ENCODE assay signal across 8 cellular contexts in the genomic region with DNA sequence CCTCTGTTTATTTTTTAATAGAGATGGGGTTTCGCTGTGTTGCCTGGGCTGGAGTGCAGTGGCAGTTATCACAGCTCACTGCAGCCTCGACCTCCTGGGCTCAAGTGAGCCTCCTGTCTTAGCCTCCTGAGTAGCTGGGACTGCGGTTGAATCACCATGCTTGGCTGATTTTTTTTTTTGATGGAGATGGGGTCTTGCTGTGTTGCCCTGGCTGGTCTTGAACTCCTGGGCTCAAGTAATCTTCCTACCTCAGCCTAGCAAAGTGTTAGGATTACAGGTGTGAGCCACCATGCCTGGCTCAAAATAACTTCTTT. TPM values are rescaled to one million over a fixed set of nuclear protein-coding genes. Genes with fewer than 3 reads are reported as not detected.
DNase-seq lines count a peak whose midpoint lies in the region; ATAC-seq and TF ChIP-seq lines count a peak whose summit lies in the region.

No MANE protein-coding gene starts in this region.

- intact Hi-C loops in activated CD4-positive, alpha-beta T cell treated with anti-CD3 and anti-CD28 coated beads, Interleukin-2, amount 10 ng/mL, durations not matched to agents 24 days and 14 days (cut with micrococcal nuclease), result no loop called here
- intact Hi-C loops in body of pancreas (cut with DNase I), result no loop called here
- intact Hi-C loops in right lobe of liver (cut with DNase I), result no loop called here
- intact Hi-C loops in testis (cut with DNase I; ENCODE audit: low total_unique reads), result no loop called here

- H3K9me3 ChIP-seq in body of pancreas (no peaks in the 10 kb centered on the region), right lobe of liver (no peaks in the 10 kb centered on the region), testis (no peaks in the 10 kb centered on the region)

- WGBS in body of pancreas, 2 donors, result 88 to 93% methylated on average over 3 of the region's 3 CpGs
- no CpG with 5 or more reads among the region's 3 CpGs for WGBS in right lobe of liver (ENCODE audit: insufficient coverage, low coverage, low lambda C conversion rate, missing lambda C conversion rate)
- WGBS in testis, 2 donors, result 59 to 74% methylated on average over 3 of the region's 3 CpGs

- peak overlapping the region; percentile 97 for H3K27ac Mint-ChIP-seq in activated CD4-positive, alpha-beta T cell treated with anti-CD3 and anti-CD28 coated beads, Interleukin-2, amount 10 ng/mL, durations not matched to agents 24 days and 14 days

- peaks cover 16% of the 10 kb centered on the region for H3K36me3 Mint-ChIP-seq in activated CD4-positive, alpha-beta T cell treated with anti-CD3 and anti-CD28 coated beads, Interleukin-2, amount 10 ng/mL, durations not matched to agents 24 days and 14 days (ENCODE audit: low read depth)

- TF ChIP-seq POLR2A in body of pancreas (IDR thresholded peaks at IDR 0.05) (no peak), right lobe of liver (IDR thresholded peaks at IDR 0.05) (no peak), testis (IDR thresholded peaks at IDR 0.05) (no peak)

- H3K27me3 ChIP-seq in body of pancreas (no peaks in the 10 kb centered on the region), right lobe of liver (no peaks in the 10 kb centered on the region), testis (no peaks in the 10 kb centered on the region)

- H3K4me1 ChIP-seq in body of pancreas (peaks cover 6% of the 10 kb centered on the region), right lobe of liver (peaks cover 0 to 12% (median 5%) of the 10 kb centered on the region in 4 donors), testis (peaks cover 15% of the 10 kb centered on the region)

- H3K36me3 ChIP-seq in body of pancreas (replicated peaks in 1 of 2; ENCODE audit: insufficient read depth in 1 of 2, low read depth in 2 of 2) (no peaks in the 10 kb centered on the region), right lobe of liver (no peaks in the 10 kb centered on the region), testis (ENCODE audit: low read depth, missing control alignments) (no peaks in the 10 kb centered on the region)

- no peak for TF ChIP-seq CTCF in body of pancreas (IDR thresholded peaks at IDR 0.05)
- no peak for TF ChIP-seq CTCF in right lobe of liver (IDR thresholded peaks at IDR 0.05)
- TF ChIP-seq CTCF in testis (IDR thresholded peaks at IDR 0.05), result no peak

- H3K9me3 Mint-ChIP-seq in activated CD4-positive, alpha-beta T cell treated with anti-CD3 and anti-CD28 coated beads, Interleukin-2, amount 10 ng/mL, durations not matched to agents 24 days and 14 days, result no peaks in the 10 kb centered on the region

- no peak for ATAC-seq in body of pancreas
- ATAC-seq in right lobe of liver, result no peak
- ATAC-seq in HG03280 (IDR thresholded peaks at IDR 0.05; ENCODE audit: unreplicated experiment), result no peak

- no peaks in the 10 kb centered on the region for H3K27me3 Mint-ChIP-seq in activated CD4-positive, alpha-beta T cell treated with anti-CD3 and anti-CD28 coated beads, Interleukin-2, amount 10 ng/mL, durations not matched to agents 24 days and 14 days

- no peak overlapping the region for H3K4me3 ChIP-seq in body of pancreas
- H3K4me3 ChIP-seq in right lobe of liver, result peak overlapping the region in 2 of 3 donors; percentile 44 to 46
- H3K4me3 ChIP-seq in testis, result peak overlapping the region in 1 of 2 donors; percentile 59

- DNase-seq in activated CD4-positive, alpha-beta T cell treated with anti-CD3 and anti-CD28 coated beads, Interleukin-2, amount 10 ng/mL, durations not matched to agents 24 days and 14 days, result no peak
- no peak for DNase-seq in activated CD4-positive, alpha-beta T cell treated with anti-CD3 and anti-CD28 coated beads, Interleukin-2, amount 50 U/mL, for 4 hours
- DNase-seq in body of pancreas (no peak), right lobe of liver (no peak), testis (no peak), cerebellar nuclear complex (lab: John Stamatoyannopoulos, UW) (no peak)
- DNase-seq in stimulated activated CD4-positive, alpha-beta T cell treated with anti-CD3 and anti-CD28 coated beads, Interleukin-1b, Interleukin-23, amount 100 ng/mL, for 48 hours, result no peak

- peak overlapping the region; percentile 93 for H3K4me3 Mint-ChIP-seq in activated CD4-positive, alpha-beta T cell treated with anti-CD3 and anti-CD28 coated beads, Interleukin-2, amount 10 ng/mL, durations not matched to agents 24 days and 14 days

- peak overlapping the region in 3 of 4 donors; percentile 54 to 61 (median 60) for H3K27ac ChIP-seq in body of pancreas
- H3K27ac ChIP-seq in right lobe of liver, result peak overlapping the region; percentile 37 to 78 (median 49)
- H3K27ac ChIP-seq in testis, result peak overlapping the region; percentile 85 to 87

- H3K4me1 Mint-ChIP-seq in activated CD4-positive, alpha-beta T cell treated with anti-CD3 and anti-CD28 coated beads, Interleukin-2, amount 10 ng/mL, durations not matched to agents 24 days and 14 days, result peaks cover 55% of the 10 kb centered on the region

RNA-seq across cellular contexts. Expression of gene DYNC2I1, which starts 8.1 kb away (rescaled TPM):
- 13.6 and 13.9 TPM in 2 replicates for total RNA-seq in activated CD4-positive, alpha-beta T cell treated with anti-CD3 and anti-CD28 coated beads, Interleukin-2, amount 10 ng/mL, durations not matched to agents 24 days and 14 days
- total RNA-seq in body of pancreas (10 to 100 TPM; 13.7 to 14.8 TPM), right lobe of liver (1 to 10 TPM; 3.5 to 6.6 (median 4.6) TPM), testis (10 to 100 TPM; 71.5 to 86.8 TPM)
- polyA plus RNA-seq in testis (ENCODE audit: insufficient read depth, low read depth, low replicate concordance), result 72.1 TPM

RNA-seq across cellular contexts. Expression of gene ESYT2, which starts 35.2 kb away (rescaled TPM):
- total RNA-seq in activated CD4-positive, alpha-beta T cell treated with anti-CD3 and anti-CD28 coated beads, Interleukin-2, amount 10 ng/mL, durations not matched to agents 24 days and 14 days, result 60.3 and 61.3 TPM in 2 replicates
- total RNA-seq in body of pancreas (10 to 100 TPM; 35.9 to 40.5 TPM), right lobe of liver (10 to 100 TPM; 19.7 to 28.7 (median 24.2) TPM), testis (10 to 100 TPM; 61.1 to 73.1 TPM)
- 53.9 TPM for polyA plus RNA-seq in testis (ENCODE audit: insufficient read depth, low read depth, low replicate concordance)

Comparison
In these comparisons a context has a peak if more than half of its experiments do, and no peak if none do; other contexts are left out.
1. H3K4me3 ChIP-seq: peak in right lobe of liver (2 of 3); none in body of pancreas (0 of 2).
2. Peak in every context shown above with its lines, with median percentiles within 50 percentile points of each other: H3K27ac ChIP-seq.